In genomic region chr6:78911218-78911617, GRCh38 we compare ENCODE assay signal across 9 cellular contexts. TPM values are rescaled to one million over a fixed set of nuclear protein-coding genes. Genes with fewer than 3 reads are reported as not detected.
DNase-seq lines count a peak whose midpoint lies in the region; ATAC-seq, FAIRE-seq and TF ChIP-seq lines count a peak whose summit lies in the region.
"Had no signal": no experiment of that assay in that cellular context is flagged by ENCODE, and none has a peak within 500 bp of the region (broad histone marks: within the 10 kb centered on the region; RNA-seq: fewer than 3 reads in every experiment).

No MANE protein-coding gene starts in this region.

- H4K91ac ChIP-seq in IMR-90 (ENCODE audit: insufficient read depth, low read depth, low read length) = no peak overlapping the region

- peaks cover 26% of the 10 kb centered on the region for H3K4me1 Mint-ChIP-seq in CD14-positive monocyte
- H3K4me1 Mint-ChIP-seq in endodermal cell = peaks cover 4% of the 10 kb centered on the region
- peaks cover 10 to 11% of the 10 kb centered on the region in 2 donors for H3K4me1 Mint-ChIP-seq in natural killer cell treated with Interleukin-12 subunit alpha and Interleukin-12 subunit beta and Interleukin-15 and Interleukin-18, amount 100 ng/mL, for 72 hours (ENCODE audit: low read depth in 2 of 2)

- H3K9me3 Mint-ChIP-seq in CD14-positive monocyte = peaks cover 0 to 3% (median 0%) of the 10 kb centered on the region in 7 donors
- no peaks in the 10 kb centered on the region for H3K9me3 Mint-ChIP-seq in endodermal cell
- peaks cover 3% of the 10 kb centered on the region for H3K9me3 Mint-ChIP-seq in natural killer cell treated with Interleukin-12 subunit alpha and Interleukin-12 subunit beta and Interleukin-15 and Interleukin-18, amount 100 ng/mL, for 72 hours

- in situ Hi-C loops in IMR-90 (cut with MboI; ENCODE audit: low sequenced_read_pairs) = no loop called here
- in situ Hi-C loops in gastrocnemius medialis (cut with MboI; ENCODE audit: low sequenced_read_pairs in 4 of 4) = no loop called here

- peaks cover 3% of the 10 kb centered on the region for H3K4me1 ChIP-seq in IMR-90 (ENCODE audit: control insufficient read depth, insufficient read depth, low read length)
- H3K4me1 ChIP-seq in endodermal cell (ENCODE audit: control insufficient read depth, insufficient read depth, low read length) = no peaks in the 10 kb centered on the region
- no peaks in the 10 kb centered on the region for H3K4me1 ChIP-seq in gastrocnemius medialis

- POLR2A ChIA-PET in IMR-90 (lab: Charles Lee; ENCODE audit: unreplicated experiment) = no interaction called here

- H3K79me1 ChIP-seq in IMR-90 (ENCODE audit: low read depth in 1 of 2, low read length in 2 of 2) = no peaks in the 10 kb centered on the region

- peak overlapping the region; percentile 88 for H3K4me2 ChIP-seq in IMR-90 (ENCODE audit: low read depth, low read length)

- no peak overlapping the region for H2BK20ac ChIP-seq in IMR-90 (ENCODE audit: low read depth, low read length)

- H3K14ac ChIP-seq in IMR-90 (replicated peaks; ENCODE audit: low read depth, low read length) = no peak overlapping the region

- CTCF ChIA-PET in IMR-90 (lab: Yijun Ruan, JAX) = no interaction called here

- H3K9me3 ChIP-seq in IMR-90 (ENCODE audit: control insufficient read depth, insufficient read depth, low read length) (no peaks in the 10 kb centered on the region), endodermal cell (ENCODE audit: control insufficient read depth, low read length) (no peaks in the 10 kb centered on the region), gastrocnemius medialis (no peaks in the 10 kb centered on the region)

- no peak overlapping the region for H3K27ac ChIP-seq in IMR-90 (ENCODE audit: insufficient read depth, low read length)
- no peak overlapping the region for H3K27ac ChIP-seq in endodermal cell (ENCODE audit: low read depth, low read length)
- no peak overlapping the region for H3K27ac ChIP-seq in gastrocnemius medialis

- no peaks in the 10 kb centered on the region for H4K20me1 ChIP-seq in IMR-90 (ENCODE audit: insufficient read depth, low read length)

- TF ChIP-seq CTCF in CD14-positive monocyte (IDR thresholded peaks at IDR 0.05) = no peak
- no peak for TF ChIP-seq CTCF in IMR-90 (conservative IDR thresholded peaks at IDR 0.05; ENCODE audit: low read depth, low read length)
- no peak for TF ChIP-seq CTCF in endodermal cell (conservative IDR thresholded peaks at IDR 0.05)
- TF ChIP-seq CTCF in gastrocnemius medialis (IDR thresholded peaks at IDR 0.05 in 4 of 5, conservative IDR thresholded peaks at IDR 0.05 in 1 of 5) = no peak

- H3K23ac ChIP-seq in IMR-90 (ENCODE audit: low read depth, low read length) = no peak overlapping the region

- H2AK5ac ChIP-seq in IMR-90 (ENCODE audit: low read depth, low read length) = no peak overlapping the region

- H3K27me3 ChIP-seq in IMR-90 (ENCODE audit: control insufficient read depth, insufficient read depth, low read length) = no peaks in the 10 kb centered on the region
- H3K27me3 ChIP-seq in endodermal cell (ENCODE audit: control insufficient read depth, insufficient read depth, low read length, poor library complexity, severe bottlenecking) = peaks cover 24% of the 10 kb centered on the region
- peaks cover 0 to 6% (median 0%) of the 10 kb centered on the region in 3 donors for H3K27me3 ChIP-seq in gastrocnemius medialis

- no peak for FAIRE-seq in GM12891 (lab: Jason Lieb, UNC)

- H3K36me3 Mint-ChIP-seq in CD14-positive monocyte (peaks cover 0 to 8% of the 10 kb centered on the region in 2 donors), endodermal cell (ENCODE audit: low read depth) (no peaks in the 10 kb centered on the region)
- H3K36me3 Mint-ChIP-seq in natural killer cell treated with Interleukin-12 subunit alpha and Interleukin-12 subunit beta and Interleukin-15 and Interleukin-18, amount 100 ng/mL, for 72 hours = peaks cover 18% of the 10 kb centered on the region

- H3K4me3 Mint-ChIP-seq in CD14-positive monocyte (peak overlapping the region; percentile 82 to 94), endodermal cell (peak overlapping the region; percentile 54)
- peak overlapping the region; percentile 43 for H3K4me3 Mint-ChIP-seq in natural killer cell treated with Interleukin-12 subunit alpha and Interleukin-12 subunit beta and Interleukin-15 and Interleukin-18, amount 100 ng/mL, for 72 hours

- H3K9me1 ChIP-seq in IMR-90 (ENCODE audit: insufficient read depth, low read length) = peaks cover 3% of the 10 kb centered on the region; the same call in 1 of the 2 replicates

- H2AFZ ChIP-seq in IMR-90 (replicated peaks; ENCODE audit: low read length, poor library complexity) = peak overlapping the region; percentile 91

- BruUV-seq in IMR-90 (replicated peaks; lab: Mats Ljungman, UMichigan) = no TSS peak

- H2BK5ac ChIP-seq in IMR-90 (ENCODE audit: low read depth, low read length, poor library complexity, severe bottlenecking) = no peak overlapping the region

- H4K5ac ChIP-seq in IMR-90 (ENCODE audit: low read depth, low read length) = no peak overlapping the region

- WGBS in IMR-90 (ENCODE audit: extremely low coverage in 2 of 2, insufficient read length in 1 of 2), 2 experiments = 100% methylated on average over 1 of the region's 6 CpGs; no CpG with 5 or more reads in 1 of the 2 experiments
- 77 to 78% methylated on average over 6 of the region's 6 CpGs for WGBS in endodermal cell (ENCODE audit: insufficient coverage in 1 of 2, insufficient read length in 1 of 2), 2 experiments

- no peak overlapping the region for H2BK15ac ChIP-seq in IMR-90 (ENCODE audit: low read depth, low read length)

- H2BK120ac ChIP-seq in IMR-90 (ENCODE audit: low read depth, low read length) = no peak overlapping the region

- H3K56ac ChIP-seq in IMR-90 (ENCODE audit: extremely low read depth, insufficient read depth, low read length) = no peak overlapping the region

- intact Hi-C loops in CD14-positive monocyte (cut with micrococcal nuclease) = no loop called here
- intact Hi-C loops in IMR-90 (cut with micrococcal nuclease) = no loop called here
- intact Hi-C loops in gastrocnemius medialis (cut with DNase I; ENCODE audit: low total_unique reads) = no loop called here

- DNase-seq in CD14-positive monocyte (ENCODE audit: low spot score) = no peak
- no peak for DNase-seq in IMR-90
- DNase-seq in endodermal cell = no peak
- no peak for DNase-seq in natural killer cell treated with Interleukin-12 subunit alpha and Interleukin-12 subunit beta and Interleukin-15 and Interleukin-18, amount 100 ng/mL, for 72 hours (ENCODE audit: low spot score)
- DNase-seq in GM12891 (ENCODE audit: insufficient read length, low spot score) = no peak
- DNase-seq in gastrocnemius medialis = no peak
- no peak for DNase-seq in retina
- no peak for DNase-seq in medulla oblongata (ENCODE audit: extremely low spot score)
- DNase-seq: NCI-H2029 had no signal

- no peak overlapping the region; a peak in 1 of 4 replicates for H4K8ac ChIP-seq in IMR-90 (ENCODE audit: low read depth in 2 of 2, low read length in 2 of 2)

- H3K18ac ChIP-seq in IMR-90 (ENCODE audit: low read depth, low read length) = no peak overlapping the region

- H3K4me3 ChIP-seq in IMR-90 (ENCODE audit: insufficient read depth, low read depth, low read length) = no peak overlapping the region
- H3K4me3 ChIP-seq in endodermal cell (ENCODE audit: low read length) = peak overlapping the region; percentile 84
- H3K4me3 ChIP-seq in gastrocnemius medialis = peak overlapping the region in 2 of 4 donors; percentile 43 to 50

- H3K27me3 Mint-ChIP-seq in CD14-positive monocyte (ENCODE audit: low read depth in 3 of 3) = peaks cover 19 to 23% (median 23%) of the 10 kb centered on the region in 3 donors
- peaks cover 26% of the 10 kb centered on the region for H3K27me3 Mint-ChIP-seq in endodermal cell (ENCODE audit: insufficient read depth)
- H3K27me3 Mint-ChIP-seq in natural killer cell treated with Interleukin-12 subunit alpha and Interleukin-12 subunit beta and Interleukin-15 and Interleukin-18, amount 100 ng/mL, for 72 hours = peaks cover 30 to 37% of the 10 kb centered on the region in 2 donors

- TF ChIP-seq POLR2A in IMR-90 (IDR thresholded peaks at IDR 0.05; ENCODE audit: low read depth, low read length) (no peak), GM12891 (IDR thresholded peaks at IDR 0.05; ENCODE audit: low read depth, low read length) (no peak), gastrocnemius medialis (IDR thresholded peaks at IDR 0.05) (no peak)

- dilution Hi-C loops in IMR-90 (cut with HindIII; ENCODE audit: low sequenced_read_pairs, unreplicated experiment) = no loop called here

- H3K27ac Mint-ChIP-seq in CD14-positive monocyte (peak overlapping the region in 1 of 7 donors; percentile 1), endodermal cell (no peak overlapping the region)
- no peak overlapping the region for H3K27ac Mint-ChIP-seq in natural killer cell treated with Interleukin-12 subunit alpha and Interleukin-12 subunit beta and Interleukin-15 and Interleukin-18, amount 100 ng/mL, for 72 hours

- no peak for ATAC-seq in IMR-90 (ENCODE audit: low read depth)
- no peak for ATAC-seq in natural killer cell treated with Interleukin-12 subunit alpha and Interleukin-12 subunit beta and Interleukin-15 and Interleukin-18, amount 100 ng/mL, for 72 hours
- no peak for ATAC-seq in gastrocnemius medialis

- H3K9ac ChIP-seq in IMR-90 (ENCODE audit: low read depth, low read length) = no peak overlapping the region
- H3K9ac ChIP-seq in endodermal cell (ENCODE audit: extremely low read depth, low read length, poor library complexity, severe bottlenecking) = no peak overlapping the region

- no peaks in the 10 kb centered on the region for H3K36me3 ChIP-seq in IMR-90 (ENCODE audit: control insufficient read depth, insufficient read depth, low read length)
- H3K36me3 ChIP-seq in endodermal cell (ENCODE audit: control insufficient read depth, insufficient read depth, low read length) = no peaks in the 10 kb centered on the region
- no peaks in the 10 kb centered on the region for H3K36me3 ChIP-seq in gastrocnemius medialis

- H3K4ac ChIP-seq in IMR-90 (ENCODE audit: low read depth, low read length) = no peak overlapping the region

- no peak overlapping the region for H2AK9ac ChIP-seq in IMR-90 (replicated peaks; ENCODE audit: low read depth, low read length, poor library complexity)

- no peak for TF ChIP-seq RAD21 in IMR-90 (IDR thresholded peaks at IDR 0.05; ENCODE audit: low read length)

TF ChIP-seq in GM12891, 5 proteins besides CTCF, POLR2A, EP300 and RAD21 (continues in another document):
- TF ChIP-seq SPI1 (IDR thresholded peaks at IDR 0.05; ENCODE audit: low read depth, low read length) = no peak

RNA-seq across cellular contexts. Expression of gene IRAK1BP1, which starts 43.9 kb away (rescaled TPM):
- polyA plus RNA-seq in CD14-positive monocyte (under 1 TPM; 0.04 to 0.08 TPM), IMR-90 (2012; rRNA removed) (0.83 and 0.94 TPM in 2 replicates)
- total RNA-seq in IMR-90 (2012; rRNA removed) (1.9 and 2.2 TPM in 2 replicates), endodermal cell (1 to 10 TPM; 5.7 to 6.4 TPM), gastrocnemius medialis (1 to 10 TPM in 2 of 4 donors, under 1 TPM in 2; 0.75 to 1.8 (median 1.0) TPM)
- polyA plus RNA-seq in IMR-90 (2012; cell fraction: cytosol; rRNA removed) = 0.36 and 0.60 TPM in 2 replicates
- polyA plus RNA-seq in IMR-90 (2012; cell fraction: nucleus; rRNA removed; ENCODE audit: low replicate concordance) = 0.44 and 0.97 TPM in 2 replicates
- 8.3 TPM for polyA plus RNA-seq in endodermal cell (2013, experiment 1 of 2)
- polyA plus RNA-seq in endodermal cell (2013, experiment 2 of 2) = 6.7 TPM
- 1 to 10 TPM; 1.6 to 2.5 TPM for total RNA-seq in natural killer cell treated with Interleukin-12 subunit alpha and Interleukin-12 subunit beta and Interleukin-15 and Interleukin-18, amount 100 ng/mL, for 72 hours
- polyA plus RNA-seq in GM12891 (2012; ENCODE audit: low read depth, missing spikeins) = 1.9 TPM
